In the genomic region with DNA sequence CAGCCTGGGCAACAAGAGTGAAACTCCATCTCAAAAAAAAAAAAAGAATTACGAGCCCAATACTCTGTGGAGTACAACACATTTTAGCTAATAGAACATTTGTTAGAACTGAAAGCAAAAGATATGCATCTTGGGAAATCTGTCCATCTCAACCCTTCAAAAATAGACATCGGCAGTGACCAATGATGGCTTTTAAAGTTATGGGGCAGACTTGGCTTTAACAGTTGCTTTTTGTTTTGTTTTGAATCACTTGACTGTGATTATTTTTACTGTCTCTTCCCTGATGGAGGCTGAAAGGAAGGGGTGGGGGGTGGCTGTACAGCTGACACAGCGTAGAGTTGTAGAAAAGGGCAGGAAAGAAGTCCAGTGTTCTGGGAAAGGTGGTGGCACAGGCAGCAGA, we compare ENCODE assay signal across 28 cellular contexts. TPM values are rescaled to one million over a fixed set of nuclear protein-coding genes. Genes with fewer than 3 reads are reported as not detected.
DNase-seq lines count a peak whose midpoint lies in the region; ATAC-seq lines count a peak whose summit lies in the region.
"Had no signal": no experiment of that assay in that cellular context is flagged by ENCODE, and none has a peak within 500 bp of the region (broad histone marks: within the 10 kb centered on the region; RNA-seq: fewer than 3 reads in every experiment).

No MANE protein-coding gene starts in this region.

- DNase-seq in activated CD4-positive, alpha-beta T cell treated with anti-CD3 and anti-CD28 coated beads for 36 hours = no peak
- no peak for DNase-seq in activated CD4-positive, alpha-beta T cell treated with anti-CD3 and anti-CD28 coated beads, Interleukin-2, amount 50 U/mL, for 1 hour
- no peak for DNase-seq in CD4-positive, alpha-beta memory T cell
- DNase-seq in naive thymus-derived CD8-positive, alpha-beta T cell = no peak
- DNase-seq in NCI-H526 treated with DMSO at 0.1 percent for 48 hours (lab: John Stamatoyannopoulos, UW) (no peak), NCI-H748 treated with DMSO at 0.1 percent for 48 hours (lab: John Stamatoyannopoulos, UW) (no peak)
- DNase-seq: adrenal gland; AML-193; colonic mucosa; COR-L47; DND-41; HFFc6; lower lobe of right lung; MV-4-11; NCI-H1694 treated with DMSO at 0.1 percent for 48 hours; NCI-H82; stimulated activated CD4-positive, alpha-beta T cell treated with anti-CD3 and anti-CD28 coated beads, Interleukin-2, amount 100 ng/mL, for 24 hours; stimulated activated naive B cell treated with anti-CD40 and anti-IgM and Interleukin-4, amounts not matched to agents 10 μg/mL and 1 μg/mL and 100 μg/mL, for 72 hours; thyroid gland had no signal

- H3K27ac Mint-ChIP-seq in activated CD4-positive, alpha-beta T cell treated with anti-CD3 and anti-CD28 coated beads for 36 hours = peak overlapping the region; percentile 38
- peak overlapping the region; percentile 59 to 100 (median 96) for H3K27ac Mint-ChIP-seq in CD4-positive, alpha-beta memory T cell
- H3K27ac Mint-ChIP-seq in activated T-helper 17 cell treated with anti-CD3 and anti-CD28 coated beads, Interleukin-2, amount 50 U/mL, for 72 hours = peak overlapping the region; percentile 94
- H3K27ac Mint-ChIP-seq in naive thymus-derived CD8-positive, alpha-beta T cell = peak overlapping the region; percentile 40 to 99 (median 96)
- H3K27ac Mint-ChIP-seq: HFFc6; stimulated activated naive B cell treated with anti-CD40 and anti-IgM and Interleukin-4, amounts not matched to agents 10 μg/mL and 1 μg/mL and 100 μg/mL, for 72 hours had no signal

- H3K36me3 ChIP-seq in CD4-positive, alpha-beta memory T cell (ENCODE audit: insufficient read depth, low read length) = peaks cover 9% of the 10 kb centered on the region
- H3K36me3 ChIP-seq: adrenal gland, breast epithelium, colonic mucosa, thyroid gland had no signal

- no peaks in the 10 kb centered on the region for H3K9me3 ChIP-seq in CD4-positive, alpha-beta memory T cell (ENCODE audit: control insufficient read depth in 1 of 2, low read length in 2 of 2)
- H3K9me3 ChIP-seq: adrenal gland, breast epithelium, colonic mucosa, lower lobe of right lung, thyroid gland had no signal

- peaks cover 59% of the 10 kb centered on the region for H3K4me1 Mint-ChIP-seq in activated CD4-positive, alpha-beta T cell treated with anti-CD3 and anti-CD28 coated beads for 36 hours
- peaks cover 37 to 72% (median 54%) of the 10 kb centered on the region in 4 donors for H3K4me1 Mint-ChIP-seq in CD4-positive, alpha-beta memory T cell
- peaks cover 41% of the 10 kb centered on the region for H3K4me1 Mint-ChIP-seq in activated T-helper 17 cell treated with anti-CD3 and anti-CD28 coated beads, Interleukin-2, amount 50 U/mL, for 72 hours
- peaks cover 27 to 60% (median 58%) of the 10 kb centered on the region in 4 donors for H3K4me1 Mint-ChIP-seq in naive thymus-derived CD8-positive, alpha-beta T cell

- H3K27me3 ChIP-seq in CD4-positive, alpha-beta memory T cell (ENCODE audit: insufficient read depth, low read length) = no peaks in the 10 kb centered on the region
- H3K27me3 ChIP-seq: adrenal gland, breast epithelium, colonic mucosa, thyroid gland had no signal

- peaks cover 50% of the 10 kb centered on the region for H3K4me1 ChIP-seq in CD4-positive, alpha-beta memory T cell (ENCODE audit: insufficient read depth, low read length)
- H3K4me1 ChIP-seq: breast epithelium, colonic mucosa had no signal

- CTCF ChIA-PET in activated CD4-positive, alpha-beta T cell treated with anti-CD3 and anti-CD28 coated beads for 36 hours (lab: Charles Lee) = interaction anchor here (0.8 to 7.9 kb wide), 15 partner anchors 10 to 108 kb away, joined by 3 to 73 read pairs (median 7); partner anchors contain the start of genes DDX23 and WNT1
- CTCF ChIA-PET in CD4-positive, alpha-beta memory T cell (lab: Charles Lee; ENCODE audit: partially characterized antibody) = interaction anchor here (1.0 to 9.6 kb wide), 12 partner anchors 9 to 120 kb away, joined by 3 to 190 read pairs (median 5); partner anchors contain the start of genes ARF3, DDX23 and WNT1

- ATAC-seq in activated CD4-positive, alpha-beta T cell treated with anti-CD3 and anti-CD28 coated beads for 36 hours = no peak
- no peak for ATAC-seq in activated T-helper 17 cell treated with anti-CD3 and anti-CD28 coated beads, Interleukin-2, amount 50 U/mL, for 72 hours (replicated peaks)
- ATAC-seq in naive thymus-derived CD8-positive, alpha-beta T cell = no peak
- no peak for ATAC-seq in GM19395 (IDR thresholded peaks at IDR 0.05; ENCODE audit: unreplicated experiment)
- ATAC-seq: lower lobe of right lung; Right ventricle myocardium inferior; stimulated activated naive B cell treated with anti-CD40 and anti-IgM and Interleukin-4, amounts not matched to agents 10 μg/mL and 1 μg/mL and 100 μg/mL, for 72 hours had no signal

- POLR2A ChIA-PET in activated CD4-positive, alpha-beta T cell treated with anti-CD3 and anti-CD28 coated beads for 36 hours (lab: Charles Lee) = interaction anchor here (1.0 kb wide), 2 partner anchors 34 to 266 kb away, joined by 4 read pairs; partner anchors contain the start of genes ARF3 and TUBA1A
- POLR2A ChIA-PET in CD4-positive, alpha-beta memory T cell (lab: Charles Lee; ENCODE audit: partially characterized antibody) = interaction anchor here (0.6 to 3.9 kb wide), 9 partner anchors 9 to 70 kb away, joined by 3 to 70 read pairs (median 4); partner anchors contain the start of genes DDX23 and WNT1
- POLR2A ChIA-PET in naive thymus-derived CD8-positive, alpha-beta T cell (lab: Charles Lee) = interaction anchor here (1.0 to 4.0 kb wide), 3 partner anchors 19 to 71 kb away, joined by 3 to 34 read pairs (median 6); partner anchors contain the start of genes ARF3 and DDX23

- no peak overlapping the region for H3K4me3 ChIP-seq in CD4-positive, alpha-beta memory T cell (ENCODE audit: low read length in 2 of 2)
- H3K4me3 ChIP-seq: adrenal gland, breast epithelium, colonic mucosa, lower lobe of right lung, skin epidermis, thyroid gland had no signal

- no peaks in the 10 kb centered on the region for H3K9me3 Mint-ChIP-seq in activated CD4-positive, alpha-beta T cell treated with anti-CD3 and anti-CD28 coated beads for 36 hours (ENCODE audit: low read depth)
- peaks cover 0 to 2% (median 0%) of the 10 kb centered on the region in 8 donors for H3K9me3 Mint-ChIP-seq in CD4-positive, alpha-beta memory T cell
- H3K9me3 Mint-ChIP-seq in activated T-helper 17 cell treated with anti-CD3 and anti-CD28 coated beads, Interleukin-2, amount 50 U/mL, for 72 hours = peaks cover 3% of the 10 kb centered on the region
- no peaks in the 10 kb centered on the region for H3K9me3 Mint-ChIP-seq in naive thymus-derived CD8-positive, alpha-beta T cell
- H3K9me3 Mint-ChIP-seq: HFFc6; stimulated activated naive B cell treated with anti-CD40 and anti-IgM and Interleukin-4, amounts not matched to agents 10 μg/mL and 1 μg/mL and 100 μg/mL, for 72 hours had no signal

- intact Hi-C loops in activated CD4-positive, alpha-beta T cell treated with anti-CD3 and anti-CD28 coated beads for 36 hours (cut with DNase I, micrococcal nuclease) = no loop called here
- intact Hi-C loops in CD4-positive, alpha-beta memory T cell (cut with micrococcal nuclease) = no loop called here

- peaks cover 44% of the 10 kb centered on the region for H3K36me3 Mint-ChIP-seq in activated CD4-positive, alpha-beta T cell treated with anti-CD3 and anti-CD28 coated beads for 36 hours (ENCODE audit: low read depth)
- peaks cover 25 to 51% of the 10 kb centered on the region in 2 donors for H3K36me3 Mint-ChIP-seq in CD4-positive, alpha-beta memory T cell
- H3K36me3 Mint-ChIP-seq in activated T-helper 17 cell treated with anti-CD3 and anti-CD28 coated beads, Interleukin-2, amount 50 U/mL, for 72 hours (ENCODE audit: low read depth) = peaks cover 55% of the 10 kb centered on the region
- H3K36me3 Mint-ChIP-seq in naive thymus-derived CD8-positive, alpha-beta T cell = peaks cover 7 to 28% (median 9%) of the 10 kb centered on the region in 3 donors

- no peaks in the 10 kb centered on the region for H3K27me3 Mint-ChIP-seq in activated CD4-positive, alpha-beta T cell treated with anti-CD3 and anti-CD28 coated beads for 36 hours
- no peaks in the 10 kb centered on the region for H3K27me3 Mint-ChIP-seq in CD4-positive, alpha-beta memory T cell
- no peaks in the 10 kb centered on the region for H3K27me3 Mint-ChIP-seq in activated T-helper 17 cell treated with anti-CD3 and anti-CD28 coated beads, Interleukin-2, amount 50 U/mL, for 72 hours
- no peaks in the 10 kb centered on the region for H3K27me3 Mint-ChIP-seq in naive thymus-derived CD8-positive, alpha-beta T cell
- H3K27me3 Mint-ChIP-seq: stimulated activated naive B cell treated with anti-CD40 and anti-IgM and Interleukin-4, amounts not matched to agents 10 μg/mL and 1 μg/mL and 100 μg/mL, for 72 hours had no signal

- peak overlapping the region; percentile 83 for H3K4me3 Mint-ChIP-seq in activated CD4-positive, alpha-beta T cell treated with anti-CD3 and anti-CD28 coated beads for 36 hours
- peak overlapping the region in 6 of 8 donors; percentile 2 to 98 (median 96) for H3K4me3 Mint-ChIP-seq in CD4-positive, alpha-beta memory T cell
- H3K4me3 Mint-ChIP-seq in activated T-helper 17 cell treated with anti-CD3 and anti-CD28 coated beads, Interleukin-2, amount 50 U/mL, for 72 hours = peak overlapping the region; percentile 88
- peak overlapping the region in 6 of 10 donors; percentile 0 to 71 (median 11) for H3K4me3 Mint-ChIP-seq in naive thymus-derived CD8-positive, alpha-beta T cell

- peak overlapping the region; percentile 95 for H3K27ac ChIP-seq in CD4-positive, alpha-beta memory T cell (ENCODE audit: low read depth, low read length)
- H3K27ac ChIP-seq: adrenal gland, breast epithelium, colonic mucosa, KMS-11, lower lobe of right lung, thyroid gland had no signal

RNA-seq across cellular contexts. Expression of gene FKBP11, which starts 2.2 kb away (rescaled TPM):
- 10 to 100 TPM; 56.8 to 63.8 TPM for total RNA-seq in activated CD4-positive, alpha-beta T cell treated with anti-CD3 and anti-CD28 coated beads for 36 hours
- total RNA-seq in CD4-positive, alpha-beta memory T cell = 10 to 100 TPM; 77.7 to 81.1 TPM
- 100 to 1,000 TPM; 212 to 238 TPM for polyA plus RNA-seq in CD4-positive, alpha-beta memory T cell
- 100 to 1,000 TPM in 1 of 2 donors, 10 to 100 TPM in 1; 55.0 to 100 TPM for total RNA-seq in activated T-helper 17 cell treated with anti-CD3 and anti-CD28 coated beads, Interleukin-2, amount 50 U/mL, for 72 hours
- 10 to 100 TPM; 49.2 to 49.3 TPM for total RNA-seq in naive thymus-derived CD8-positive, alpha-beta T cell
- polyA plus RNA-seq in naive thymus-derived CD8-positive, alpha-beta T cell = 100 to 1,000 TPM; 127 to 151 (median 131) TPM

RNA-seq across cellular contexts. Expression of gene ARF3, which starts 34.2 kb away (rescaled TPM):
- total RNA-seq in activated CD4-positive, alpha-beta T cell treated with anti-CD3 and anti-CD28 coated beads for 36 hours = 10 to 100 TPM; 84.7 to 96.1 TPM
- total RNA-seq in CD4-positive, alpha-beta memory T cell = 10 to 100 TPM; 69.8 to 77.5 TPM
- polyA plus RNA-seq in CD4-positive, alpha-beta memory T cell = 10 to 100 TPM; 22.6 to 31.2 TPM
- total RNA-seq in activated T-helper 17 cell treated with anti-CD3 and anti-CD28 coated beads, Interleukin-2, amount 50 U/mL, for 72 hours = 100 to 1,000 TPM in 1 of 2 donors, 10 to 100 TPM in 1; 84.1 to 128 TPM
- 10 to 100 TPM; 55.3 to 57.3 TPM for total RNA-seq in naive thymus-derived CD8-positive, alpha-beta T cell
- 10 to 100 TPM; 19.5 to 24.4 (median 21.8) TPM for polyA plus RNA-seq in naive thymus-derived CD8-positive, alpha-beta T cell

RNA-seq across cellular contexts. Expression of gene WNT10B, which starts 48.4 kb away (rescaled TPM):
- under 1 TPM; 0.16 to 0.18 TPM for total RNA-seq in activated CD4-positive, alpha-beta T cell treated with anti-CD3 and anti-CD28 coated beads for 36 hours
- 10 to 100 TPM; 12.9 to 13.0 TPM for total RNA-seq in CD4-positive, alpha-beta memory T cell
- under 1 TPM; 0.56 to 0.72 TPM for polyA plus RNA-seq in CD4-positive, alpha-beta memory T cell
- total RNA-seq in activated T-helper 17 cell treated with anti-CD3 and anti-CD28 coated beads, Interleukin-2, amount 50 U/mL, for 72 hours = under 1 TPM; 0.22 to 0.29 TPM
- total RNA-seq in naive thymus-derived CD8-positive, alpha-beta T cell = 1 to 10 TPM; 3.0 to 3.3 TPM
- under 1 TPM in 1 of 3 donors, not detected in 2; 0.29 TPM for polyA plus RNA-seq in naive thymus-derived CD8-positive, alpha-beta T cell
- total RNA-seq: glomerular endothelial cell, kidney epithelial cell had no signal

RNA-seq across cellular contexts. Expression of gene WNT1, which starts 55.0 kb away (rescaled TPM):
- not detected for total RNA-seq in activated CD4-positive, alpha-beta T cell treated with anti-CD3 and anti-CD28 coated beads for 36 hours
- total RNA-seq in CD4-positive, alpha-beta memory T cell = 1 to 10 TPM; 1.8 to 2.8 TPM
- polyA plus RNA-seq in CD4-positive, alpha-beta memory T cell = 1 to 10 TPM in 1 of 2 donors, under 1 TPM in 1; 0.55 to 1.1 TPM
- not detected for total RNA-seq in activated T-helper 17 cell treated with anti-CD3 and anti-CD28 coated beads, Interleukin-2, amount 50 U/mL, for 72 hours
- total RNA-seq in naive thymus-derived CD8-positive, alpha-beta T cell = under 1 TPM; 0.33 to 0.52 TPM
- 1 to 10 TPM in 1 of 3 donors, under 1 TPM in 2; 0.23 to 1.2 (median 0.49) TPM for polyA plus RNA-seq in naive thymus-derived CD8-positive, alpha-beta T cell
- total RNA-seq: A172, adrenal gland, breast epithelium, colonic mucosa, glomerular endothelial cell, HFFc6, kidney epithelial cell, lower lobe of right lung, Right ventricle myocardium inferior, thyroid gland had no signal
- polyA plus RNA-seq: adrenal gland had no signal

RNA-seq across cellular contexts. Expression of gene RND1, which starts 57.4 kb away (rescaled TPM):
- 1 to 10 TPM; 2.2 to 3.3 TPM for total RNA-seq in activated CD4-positive, alpha-beta T cell treated with anti-CD3 and anti-CD28 coated beads for 36 hours
- 1 to 10 TPM in 1 of 2 experiments, under 1 TPM in 1; 0.89 to 1.4 TPM for total RNA-seq in CD4-positive, alpha-beta memory T cell
- polyA plus RNA-seq in CD4-positive, alpha-beta memory T cell = 1 to 10 TPM in 1 of 2 donors, under 1 TPM in 1; 0.85 to 2.6 TPM
- total RNA-seq in activated T-helper 17 cell treated with anti-CD3 and anti-CD28 coated beads, Interleukin-2, amount 50 U/mL, for 72 hours = 1 to 10 TPM; 2.5 to 4.2 TPM
- 1 to 10 TPM; 3.7 to 3.9 TPM for total RNA-seq in naive thymus-derived CD8-positive, alpha-beta T cell
- 1 to 10 TPM in 2 of 3 donors, under 1 TPM in 1; 0.15 to 2.1 (median 1.3) TPM for polyA plus RNA-seq in naive thymus-derived CD8-positive, alpha-beta T cell

Comparison
In these comparisons a context has a peak if more than half of its experiments do, and no peak if none do; other contexts are left out.
1. H3K27ac Mint-ChIP-seq: peak in every context shown above with its lines; median percentile 96 in CD4-positive, alpha-beta memory T cell; 96 in naive thymus-derived CD8-positive, alpha-beta T cell; 94 in activated T-helper 17 cell treated with anti-CD3 and anti-CD28 coated beads, Interleukin-2, amount 50 U/mL, for 72 hours; 38 in activated CD4-positive, alpha-beta T cell treated with anti-CD3 and anti-CD28 coated beads for 36 hours.
2. H3K4me3 Mint-ChIP-seq: peak in every context shown above with its lines; median percentile 96 in CD4-positive, alpha-beta memory T cell; 88 in activated T-helper 17 cell treated with anti-CD3 and anti-CD28 coated beads, Interleukin-2, amount 50 U/mL, for 72 hours; 83 in activated CD4-positive, alpha-beta T cell treated with anti-CD3 and anti-CD28 coated beads for 36 hours; 11 in naive thymus-derived CD8-positive, alpha-beta T cell.